ENCODE assay signal across 13 cellular contexts in the genomic region with DNA sequence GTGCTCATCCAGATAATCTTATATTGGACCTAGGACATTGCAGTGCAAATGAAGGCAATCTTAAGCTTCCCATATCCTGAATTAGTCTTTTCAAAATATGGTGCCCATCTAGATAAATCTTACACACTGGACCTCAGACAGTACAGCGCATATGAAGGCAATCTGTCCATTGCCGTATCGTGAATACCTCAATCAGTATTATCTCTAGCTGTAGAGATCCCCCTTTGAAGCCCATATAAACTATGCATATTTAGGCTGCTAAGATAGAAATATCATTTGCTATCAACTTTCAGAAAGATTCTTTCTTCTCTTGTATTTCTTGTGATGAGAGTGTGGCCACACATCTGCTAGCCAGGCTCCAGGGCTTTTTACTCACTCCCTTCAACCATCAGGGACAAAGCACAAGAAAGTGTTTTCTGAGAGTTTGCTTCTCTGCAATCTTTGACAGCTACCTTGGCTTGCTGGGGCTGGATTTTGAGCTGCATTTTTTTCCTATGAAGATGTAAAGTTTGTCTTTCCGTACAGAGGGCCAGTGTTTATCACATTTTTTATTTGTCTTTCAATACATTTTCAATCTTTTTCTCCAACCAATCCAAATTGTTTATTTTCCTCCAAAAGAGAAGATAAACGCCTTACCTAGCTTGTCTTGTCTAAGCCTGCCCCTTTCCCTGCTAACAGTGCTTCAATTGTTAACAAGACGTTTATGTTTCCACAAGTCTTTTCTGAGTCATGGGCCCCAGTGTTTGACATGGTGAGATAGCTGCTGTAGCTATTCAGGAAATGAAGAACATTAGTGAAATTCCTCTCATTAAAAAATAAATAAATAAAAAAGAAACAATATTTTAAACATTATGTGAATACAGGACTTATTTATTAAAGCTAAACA. TPM values are rescaled to one million over a fixed set of nuclear protein-coding genes. Genes with fewer than 3 reads are reported as not detected.
DNase-seq lines count a peak whose midpoint lies in the region; ATAC-seq and TF ChIP-seq lines count a peak whose summit lies in the region.
"Had no signal": no experiment of that assay in that cellular context is flagged by ENCODE, and none has a peak within 500 bp of the region (broad histone marks: within the 10 kb centered on the region; RNA-seq: fewer than 3 reads in every experiment).

No MANE protein-coding gene starts in this region.

- H3K27me3 ChIP-seq in Panc1 (ENCODE audit: control insufficient read depth, insufficient read depth, low read length) (no peaks in the 10 kb centered on the region), osteoblast (ENCODE audit: insufficient read depth, low read length) (no peaks in the 10 kb centered on the region)
- H3K27me3 ChIP-seq: gastroesophageal sphincter had no signal

- ATAC-seq in Panc1 = peak; percentile 97
- peak; percentile 81 for ATAC-seq in esophagus mucosa
- ATAC-seq in HG03342 (IDR thresholded peaks at IDR 0.05; ENCODE audit: unreplicated experiment) = no peak
- no peak for ATAC-seq in HG02798 (IDR thresholded peaks at IDR 0.05; ENCODE audit: poor library complexity, unreplicated experiment)
- ATAC-seq: gastroesophageal sphincter; naive thymus-derived CD4-positive, alpha-beta T cell had no signal

- H3K4me1 ChIP-seq in Panc1 (ENCODE audit: control insufficient read depth, insufficient read depth, low read length) (peaks cover 10% of the 10 kb centered on the region), osteoblast (ENCODE audit: insufficient read depth, low read length) (peaks cover 5% of the 10 kb centered on the region)
- H3K4me1 ChIP-seq: gastroesophageal sphincter had no signal

- TF ChIP-seq CTCF in Panc1 (IDR thresholded peaks at IDR 0.05) (no peak), osteoblast (IDR thresholded peaks at IDR 0.05; ENCODE audit: extremely low read depth, low read depth, low read length) (no peak)

- H4K20me1 ChIP-seq in osteoblast (ENCODE audit: insufficient read depth, low read length) = no peaks in the 10 kb centered on the region

- no TSS peak for BruUV-seq in Panc1 (replicated peaks; lab: Mats Ljungman, UMichigan)

- POLR2A ChIA-PET in Panc1 (lab: Charles Lee) = no interaction called here

- no peak overlapping the region for H3K4me3 ChIP-seq in Panc1 (ENCODE audit: low read depth in 2 of 2, low read length in 2 of 2)
- no peak overlapping the region for H3K4me3 ChIP-seq in osteoblast (ENCODE audit: insufficient read depth, low read length)
- H3K4me3 ChIP-seq: gastroesophageal sphincter had no signal

- peak overlapping the region; percentile 23 for H3K4me2 ChIP-seq in osteoblast (ENCODE audit: insufficient read depth, low read length)

- H3K79me2 ChIP-seq in osteoblast (ENCODE audit: insufficient read depth, low read length) = no peaks in the 10 kb centered on the region

- intact Hi-C loops in Panc1 (cut with micrococcal nuclease; ENCODE audit: unreplicated experiment) = no loop called here

- in situ Hi-C loops in Panc1 (cut with HindIII; ENCODE audit: low pct_unique_long_range_greater_than_20kb, low sequenced_read_pairs) = no loop called here

- DNase-seq in ELR (ENCODE audit: low read depth) = peak; percentile 78
- no peak for DNase-seq in Panc1 (ENCODE audit: low read depth, low spot score)
- no peak for DNase-seq in osteoblast (ENCODE audit: insufficient read length, low spot score, missing footprints)
- no peak for DNase-seq in NCI-H1417 treated with DMSO at 0.1 percent for 48 hours (lab: John Stamatoyannopoulos, UW)
- no peak for DNase-seq in hypothalamus (lab: John Stamatoyannopoulos, UW)
- DNase-seq: naive thymus-derived CD4-positive, alpha-beta T cell; NCI-H1105; NCI-H446 treated with DMSO at 0.1 percent for 48 hours; RPMI8226 had no signal

- H3K9me3 ChIP-seq in Panc1 (ENCODE audit: control insufficient read depth, insufficient read depth, low read depth, low read length) (no peaks in the 10 kb centered on the region), osteoblast (ENCODE audit: low read depth, low read length) (no peaks in the 10 kb centered on the region)
- H3K9me3 ChIP-seq: gastroesophageal sphincter had no signal

- peak overlapping the region; percentile 28 for H2AFZ ChIP-seq in osteoblast (ENCODE audit: low read length)

- peak overlapping the region; percentile 61 for H3K27ac ChIP-seq in Panc1 (ENCODE audit: low read length)
- H3K27ac ChIP-seq in osteoblast (ENCODE audit: low read depth, low read length) = peak overlapping the region; percentile 12
- H3K27ac ChIP-seq: gastroesophageal sphincter had no signal

- CTCF ChIA-PET in Panc1 (lab: Charles Lee) = no interaction called here

- H3K36me3 ChIP-seq in Panc1 (ENCODE audit: control insufficient read depth, insufficient read depth, low read length) (no peaks in the 10 kb centered on the region), osteoblast (ENCODE audit: insufficient read depth, low read length) (no peaks in the 10 kb centered on the region)
- H3K36me3 ChIP-seq: gastroesophageal sphincter had no signal

RNA-seq across cellular contexts. Expression of a gene that starts 57.6 kb away (rescaled TPM):
- 288 TPM for total RNA-seq in Panc1 (2021; ENCODE audit: unreplicated experiment)
- polyA plus RNA-seq in Panc1 (2012; ENCODE audit: insufficient read length) = 203 TPM
- total RNA-seq in esophagus mucosa = 86.4 TPM
- 474 and 522 TPM in 2 replicates for total RNA-seq in osteoblast
- polyA plus RNA-seq: naive thymus-derived CD4-positive, alpha-beta T cell had no signal

Comparison
In these comparisons a context has a peak if more than half of its experiments do, and no peak if none do; other contexts are left out.
1. ATAC-seq: peak in Panc1 (single experiment) and esophagus mucosa (single experiment); none in HG03342 (single experiment) and HG02798 (single experiment).